13 cellular contexts compared by ENCODE assay signal in genomic region chr13:102197193-102197592, GRCh38.
DNase-seq lines count a peak whose midpoint lies in the region; ATAC-seq and TF ChIP-seq lines count a peak whose summit lies in the region.
"Had no signal": no experiment of that assay in that cellular context is flagged by ENCODE, and none has a peak within 500 bp of the region (broad histone marks: within the 10 kb centered on the region; RNA-seq: fewer than 3 reads in every experiment).

No MANE protein-coding gene starts in this region.

- peaks cover 13% of the 10 kb centered on the region for H3K27me3 Mint-ChIP-seq in activated CD4-positive, alpha-beta T cell treated with anti-CD3 and anti-CD28 coated beads for 36 hours
- peaks cover 15% of the 10 kb centered on the region for H3K27me3 Mint-ChIP-seq in mesothelial cell of epicardium (ENCODE audit: low read depth)

- TF ChIP-seq POLR2A in tibial nerve (IDR thresholded peaks at IDR 0.05), result no peak

- H3K4me1 Mint-ChIP-seq in activated CD4-positive, alpha-beta T cell treated with anti-CD3 and anti-CD28 coated beads for 36 hours, result peaks cover 2% of the 10 kb centered on the region
- H3K4me1 Mint-ChIP-seq in mesothelial cell of epicardium, result no peaks in the 10 kb centered on the region

- H3K4me3 ChIP-seq in iPS DF 6.9 (ENCODE audit: low read length) (no peak overlapping the region), tibial nerve (no peak overlapping the region)
- H3K4me3 ChIP-seq: dorsolateral prefrontal cortex had no signal

- ATAC-seq in activated CD4-positive, alpha-beta T cell treated with anti-CD3 and anti-CD28 coated beads for 36 hours, result no peak
- ATAC-seq: activated T-helper 17 cell treated with anti-CD3 and anti-CD28 coated beads, Interleukin-2, amount 50 U/mL, for 72 hours had no signal

- no peaks in the 10 kb centered on the region for H3K9me3 Mint-ChIP-seq in activated CD4-positive, alpha-beta T cell treated with anti-CD3 and anti-CD28 coated beads for 36 hours (ENCODE audit: low read depth)
- H3K9me3 Mint-ChIP-seq in mesothelial cell of epicardium, result no peaks in the 10 kb centered on the region
- H3K9me3 Mint-ChIP-seq: activated T-helper 17 cell treated with anti-CD3 and anti-CD28 coated beads, Interleukin-2, amount 50 U/mL, for 72 hours had no signal

- POLR2A ChIA-PET in activated CD4-positive, alpha-beta T cell treated with anti-CD3 and anti-CD28 coated beads for 36 hours (lab: Charles Lee), result no interaction called here

- H3K9me3 ChIP-seq in iPS DF 6.9 (ENCODE audit: control insufficient read depth, insufficient read depth, low read length) (no peaks in the 10 kb centered on the region), tibial nerve (no peaks in the 10 kb centered on the region)

- CTCF ChIA-PET in activated CD4-positive, alpha-beta T cell treated with anti-CD3 and anti-CD28 coated beads for 36 hours (lab: Charles Lee), result interaction anchor here (0.7 kb wide), 1 partner anchor 332 kb away, joined by 3 read pairs; no protein-coding TSS in a partner anchor

- H3K27ac ChIP-seq in iPS DF 6.9 (ENCODE audit: low read length) (no peak overlapping the region), tibial nerve (no peak overlapping the region)
- H3K27ac ChIP-seq: dorsolateral prefrontal cortex had no signal

- H3K36me3 ChIP-seq in iPS DF 6.9 (ENCODE audit: control insufficient read depth, insufficient read depth, low read length) (no peaks in the 10 kb centered on the region), tibial nerve (no peaks in the 10 kb centered on the region)

- no peak overlapping the region for H3K27ac Mint-ChIP-seq in activated CD4-positive, alpha-beta T cell treated with anti-CD3 and anti-CD28 coated beads for 36 hours
- H3K27ac Mint-ChIP-seq in mesothelial cell of epicardium, result no peak overlapping the region
- H3K27ac Mint-ChIP-seq: activated T-helper 17 cell treated with anti-CD3 and anti-CD28 coated beads, Interleukin-2, amount 50 U/mL, for 72 hours had no signal

- H3K4me3 Mint-ChIP-seq in activated CD4-positive, alpha-beta T cell treated with anti-CD3 and anti-CD28 coated beads for 36 hours, result no peak overlapping the region
- H3K4me3 Mint-ChIP-seq in mesothelial cell of epicardium, result no peak overlapping the region
- H3K4me3 Mint-ChIP-seq: activated T-helper 17 cell treated with anti-CD3 and anti-CD28 coated beads, Interleukin-2, amount 50 U/mL, for 72 hours had no signal

- H3K4me1 ChIP-seq in iPS DF 6.9 (ENCODE audit: control insufficient read depth, insufficient read depth, low read length) (no peaks in the 10 kb centered on the region), tibial nerve (no peaks in the 10 kb centered on the region)

- intact Hi-C loops in activated CD4-positive, alpha-beta T cell treated with anti-CD3 and anti-CD28 coated beads for 36 hours (cut with DNase I, micrococcal nuclease), result loop anchor here in 1 of 2 experiments (1.0 kb wide), 1 partner anchor 260 kb away; no protein-coding TSS in a partner anchor

- no peak for TF ChIP-seq CTCF in tibial nerve (IDR thresholded peaks at IDR 0.05)
- TF ChIP-seq CTCF in mesothelial cell of epicardium (IDR thresholded peaks at IDR 0.05; ENCODE audit: unreplicated experiment), result no peak

- DNase-seq in DMS153 (lab: John Stamatoyannopoulos, UW) (peak; percentile 23), HT-29 (ENCODE audit: low spot score) (peak; percentile 43), SHP77 (lab: John Stamatoyannopoulos, UW) (peak; percentile 65 to 69), iPS DF 6.9 (ENCODE audit: low read depth, low spot score) (peak; percentile 31), tibial nerve (ENCODE audit: low spot score in 2 of 2) (no peak), SIG-M5 treated with dmso at 0.1 percent for 504 hours (lab: John Stamatoyannopoulos, UW; ENCODE audit: unreplicated experiment) (no peak), mesothelial cell of epicardium (ENCODE audit: low spot score in 2 of 2, unreplicated experiment in 2 of 2) (no peak)
- DNase-seq in activated CD4-positive, alpha-beta T cell treated with anti-CD3 and anti-CD28 coated beads for 36 hours, result no peak
- DNase-seq: DMS79 treated with DMSO at 0.1 percent for 48 hours; dorsolateral prefrontal cortex; stimulated activated CD8-positive, alpha-beta memory T cell treated with anti-CD3 and anti-CD28 coated beads, Interleukin-4, amount 100 ng/mL, for 48 hours; T-helper 2 cell had no signal

- TF ChIP-seq EP300 in tibial nerve (IDR thresholded peaks at IDR 0.05), result no peak

- H3K27me3 ChIP-seq in iPS DF 6.9 (ENCODE audit: control insufficient read depth, insufficient read depth, low read length) (no peaks in the 10 kb centered on the region), tibial nerve (no peaks in the 10 kb centered on the region)
- H3K27me3 ChIP-seq: dorsolateral prefrontal cortex had no signal

- WGBS in iPS DF 6.9 (ENCODE audit: insufficient coverage, insufficient read length), result no CpG with 5 or more reads among the region's 1 CpG
- 83 to 89% methylated on average over 1 of the region's 1 CpG for WGBS in tibial nerve, 2 donors

- H3K36me3 Mint-ChIP-seq in activated CD4-positive, alpha-beta T cell treated with anti-CD3 and anti-CD28 coated beads for 36 hours (ENCODE audit: low read depth), result no peaks in the 10 kb centered on the region
- no peaks in the 10 kb centered on the region for H3K36me3 Mint-ChIP-seq in mesothelial cell of epicardium

Comparison
In these comparisons a context has a peak if more than half of its experiments do, and no peak if none do; other contexts are left out.
1. DNase-seq: peak in DMS153 (single experiment), HT-29 (single experiment), SHP77 (2 of 2) and iPS DF 6.9 (single experiment); none in tibial nerve (0 of 2), activated CD4-positive, alpha-beta T cell treated with anti-CD3 and anti-CD28 coated beads for 36 hours (single experiment), SIG-M5 treated with dmso at 0.1 percent for 504 hours (single experiment) and mesothelial cell of epicardium (0 of 2).